21 cellular contexts compared by ENCODE assay signal in the genomic region with DNA sequence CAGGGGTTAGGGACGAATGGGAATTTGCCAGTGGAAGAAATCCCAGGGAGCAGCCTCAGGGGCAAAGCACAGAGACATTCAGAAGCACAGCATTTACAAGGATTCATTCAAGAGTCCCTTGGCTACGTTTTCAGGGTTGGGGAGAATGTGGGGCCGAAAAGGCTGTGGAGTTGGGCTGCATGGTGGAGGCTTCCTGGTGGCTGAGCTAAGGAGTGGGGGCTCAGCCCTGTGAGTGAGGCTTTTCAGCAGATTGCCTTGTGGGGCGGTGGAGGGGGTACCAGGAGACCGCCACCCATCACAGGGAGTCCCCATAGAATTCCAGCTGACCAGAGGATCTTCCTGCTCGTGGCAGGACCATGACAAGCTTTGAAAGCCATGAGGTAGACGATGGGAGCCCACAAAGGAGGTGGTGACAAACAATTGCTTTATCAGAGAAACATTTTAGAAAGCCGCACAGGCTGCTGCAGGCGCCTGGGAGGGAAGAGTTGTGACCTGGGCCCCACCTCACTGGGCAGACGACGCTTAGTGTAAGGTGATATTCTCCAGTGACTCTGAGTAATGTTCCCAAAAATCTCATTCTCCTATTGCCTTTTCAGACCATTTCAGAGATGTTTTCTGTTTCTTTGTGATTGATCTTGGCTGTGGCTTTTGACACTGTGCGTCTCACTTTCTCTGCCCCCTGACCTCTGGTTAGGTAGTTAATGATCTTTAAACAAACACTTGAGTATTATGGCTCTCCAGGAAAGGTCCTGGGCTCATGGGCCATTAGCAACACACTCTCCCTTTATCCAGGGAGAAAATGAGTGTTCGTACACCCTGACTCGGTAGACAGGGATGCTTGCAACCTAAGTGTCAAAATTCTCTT.
A peak's percentile ranks its signal among the peaks of the same experiment; 100 is the strongest.
DNase-seq lines count a peak whose midpoint lies in the region; ATAC-seq, FAIRE-seq and TF ChIP-seq lines count a peak whose summit lies in the region.
"Had no signal": no experiment of that assay in that cellular context is flagged by ENCODE, and none has a peak within 500 bp of the region (broad histone marks: within the 10 kb centered on the region; RNA-seq: fewer than 3 reads in every experiment).

No MANE protein-coding gene starts in this region.

- H4K91ac ChIP-seq in neuronal stem cell (ENCODE audit: low read depth, low read length, poor library complexity), result no peak overlapping the region

- POLR2A ChIA-PET in HepG2 (lab: Yijun Ruan, JAX), result no interaction called here
- POLR2A ChIA-PET in activated CD4-positive, alpha-beta memory T cell treated with anti-CD3 and anti-CD28 coated beads, Interleukin-2, amount 10 ng/mL, durations not matched to agents 7 days and 5 days (lab: Charles Lee), result no interaction called here
- POLR2A ChIA-PET in CD8-positive, alpha-beta memory T cell (lab: Charles Lee), result no interaction called here

- H3K27me3 ChIP-seq in HepG2 (ENCODE audit: control insufficient read depth in 1 of 2, insufficient read depth in 2 of 2, low read length in 2 of 2) (no peaks in the 10 kb centered on the region), right lobe of liver (no peaks in the 10 kb centered on the region), neuronal stem cell (ENCODE audit: control insufficient read depth in 3 of 3, insufficient read depth in 3 of 3, low read depth in 1 of 3, low read length in 3 of 3) (no peaks in the 10 kb centered on the region)
- no peaks in the 10 kb centered on the region for H3K27me3 ChIP-seq in CD8-positive, alpha-beta memory T cell (ENCODE audit: insufficient read depth, low read length, poor library complexity, severe bottlenecking)
- H3K27me3 ChIP-seq: neutrophil, Peyer's patch, suprapubic skin had no signal

- H3K4me1 ChIP-seq in HepG2 (ENCODE audit: insufficient read depth, low read length) (peaks cover 26% of the 10 kb centered on the region), right lobe of liver (no peaks in the 10 kb centered on the region), neuronal stem cell (ENCODE audit: control insufficient read depth in 2 of 2, insufficient read depth in 1 of 2, low read depth in 1 of 2, low read length in 2 of 2) (peaks cover 4 to 22% of the 10 kb centered on the region in 2 donors)
- no peaks in the 10 kb centered on the region for H3K4me1 ChIP-seq in CD8-positive, alpha-beta memory T cell (ENCODE audit: insufficient read depth, low read length)

- intact Hi-C loops in HepG2 (cut with micrococcal nuclease; ENCODE audit: unreplicated experiment), result no loop called here
- intact Hi-C loops in right lobe of liver (cut with DNase I), result no loop called here

- no peak overlapping the region for H2BK15ac ChIP-seq in neuronal stem cell (ENCODE audit: low read length)

- H3K23ac ChIP-seq in neuronal stem cell (ENCODE audit: low read depth, low read length, poor library complexity), result peak overlapping the region; percentile 26

- no peak overlapping the region for H3K4ac ChIP-seq in neuronal stem cell (ENCODE audit: low read length)

- TF ChIP-seq POLR2A in HepG2 (IDR thresholded peaks at IDR 0.05; ENCODE audit: insufficient read depth in 1 of 2, low read depth in 2 of 2, low read length in 2 of 2), result no peak
- no peak for TF ChIP-seq POLR2A in right lobe of liver (IDR thresholded peaks at IDR 0.05)

- no peak overlapping the region for H3K9ac ChIP-seq in HepG2 (ENCODE audit: insufficient read depth, low read depth, low read length)
- no peak overlapping the region for H3K9ac ChIP-seq in neuronal stem cell (ENCODE audit: low read depth, low read length, poor library complexity)
- H3K9ac ChIP-seq: KMS-11, SK-N-SH had no signal

- no peak for TF ChIP-seq RAD21 in HepG2 (CRISPR knock-in tag; IDR thresholded peaks at IDR 0.05)

- H2BK12ac ChIP-seq in neuronal stem cell (ENCODE audit: low read length), result no peak overlapping the region

- no peak overlapping the region for H3K14ac ChIP-seq in neuronal stem cell (ENCODE audit: low read length)

- H3K36me3 Mint-ChIP-seq in activated CD4-positive, alpha-beta memory T cell treated with anti-CD3 and anti-CD28 coated beads, Interleukin-2, amount 10 ng/mL, durations not matched to agents 7 days and 5 days (ENCODE audit: low read depth), result no peaks in the 10 kb centered on the region
- H3K36me3 Mint-ChIP-seq in effector memory CD8-positive, alpha-beta T cell (ENCODE audit: insufficient read depth), result peaks cover 2% of the 10 kb centered on the region
- H3K36me3 Mint-ChIP-seq in CD8-positive, alpha-beta memory T cell, result peaks cover 0 to 62% (median 9%) of the 10 kb centered on the region in 3 donors

- no peak overlapping the region for H2BK120ac ChIP-seq in neuronal stem cell (ENCODE audit: low read depth, low read length)

- H3K4me2 ChIP-seq in HepG2 (ENCODE audit: low read depth, low read length) (no peak overlapping the region), neuronal stem cell (ENCODE audit: insufficient read depth, low read length, poor library complexity, severe bottlenecking) (no peak overlapping the region)
- H3K4me2 ChIP-seq: KMS-11, SK-N-SH had no signal

- peaks cover 10 to 30% of the 10 kb centered on the region in 2 experiments; a peak in 4 of 5 replicates for H3K36me3 ChIP-seq in HepG2 (replicated peaks in 1 of 2; ENCODE audit: control insufficient read depth in 1 of 2, insufficient read depth in 2 of 2, low read length in 2 of 2)
- peaks cover 0 to 12% (median 3%) of the 10 kb centered on the region in 4 donors for H3K36me3 ChIP-seq in right lobe of liver
- H3K36me3 ChIP-seq in neuronal stem cell (replicated peaks in 1 of 2; ENCODE audit: control insufficient read depth in 2 of 2, insufficient read depth in 2 of 2, low read length in 2 of 2), result peaks cover 0 to 14% of the 10 kb centered on the region in 2 donors
- H3K36me3 ChIP-seq in CD8-positive, alpha-beta memory T cell (ENCODE audit: insufficient read depth, low read length), result peaks cover 12% of the 10 kb centered on the region

- in situ Hi-C loops in HepG2 (cut with HindIII; ENCODE audit: extremely low pct_ligation_motif_present, low pct_unique_long_range_greater_than_20kb), result no loop called here

- H2BK5ac ChIP-seq in neuronal stem cell (ENCODE audit: low read length), result no peak overlapping the region

- no peak overlapping the region for H3K4me3 Mint-ChIP-seq in activated CD4-positive, alpha-beta memory T cell treated with anti-CD3 and anti-CD28 coated beads, Interleukin-2, amount 10 ng/mL, durations not matched to agents 7 days and 5 days
- H3K4me3 Mint-ChIP-seq in effector memory CD8-positive, alpha-beta T cell, result no peak overlapping the region
- H3K4me3 Mint-ChIP-seq in CD8-positive, alpha-beta memory T cell, result no peak overlapping the region

- no peaks in the 10 kb centered on the region for H4K20me1 ChIP-seq in HepG2 (ENCODE audit: insufficient read depth, low read length)

- TF ChIP-seq EP300 in HepG2 (IDR thresholded peaks at IDR 0.05; ENCODE audit: low read depth in 2 of 2, low read length in 2 of 2) (no peak), HepG2 (CRISPR knock-in tag; IDR thresholded peaks at IDR 0.05; ENCODE audit: borderline replicate concordance) (no peak)

- H3K9me3 ChIP-seq in HepG2 (ENCODE audit: low read length), result no peaks in the 10 kb centered on the region
- no peaks in the 10 kb centered on the region for H3K9me3 ChIP-seq in right lobe of liver
- no peaks in the 10 kb centered on the region for H3K9me3 ChIP-seq in neuronal stem cell (replicated peaks in 1 of 2; ENCODE audit: control insufficient read depth in 2 of 2, insufficient read depth in 1 of 2, low read depth in 1 of 2, low read length in 2 of 2)
- H3K9me3 ChIP-seq in CD8-positive, alpha-beta memory T cell (ENCODE audit: low read length), result no peaks in the 10 kb centered on the region
- H3K9me3 ChIP-seq: neutrophil, Peyer's patch, SK-N-SH, suprapubic skin had no signal

- H3K4me1 Mint-ChIP-seq in activated CD4-positive, alpha-beta memory T cell treated with anti-CD3 and anti-CD28 coated beads, Interleukin-2, amount 10 ng/mL, durations not matched to agents 7 days and 5 days, result no peaks in the 10 kb centered on the region
- peaks cover 0 to 5% of the 10 kb centered on the region in 2 donors for H3K4me1 Mint-ChIP-seq in effector memory CD8-positive, alpha-beta T cell (ENCODE audit: low read depth in 2 of 2)
- H3K4me1 Mint-ChIP-seq in CD8-positive, alpha-beta memory T cell, result no peaks in the 10 kb centered on the region

- no peaks in the 10 kb centered on the region for H3K9me3 Mint-ChIP-seq in activated CD4-positive, alpha-beta memory T cell treated with anti-CD3 and anti-CD28 coated beads, Interleukin-2, amount 10 ng/mL, durations not matched to agents 7 days and 5 days
- H3K9me3 Mint-ChIP-seq in effector memory CD8-positive, alpha-beta T cell, result no peaks in the 10 kb centered on the region
- no peaks in the 10 kb centered on the region for H3K9me3 Mint-ChIP-seq in CD8-positive, alpha-beta memory T cell

- TF ChIP-seq CTCF in HepG2 (CRISPR knock-in tag; IDR thresholded peaks at IDR 0.05), result no peak
- no peak for TF ChIP-seq CTCF in right lobe of liver (IDR thresholded peaks at IDR 0.05)

- H3K27me3 Mint-ChIP-seq in activated CD4-positive, alpha-beta memory T cell treated with anti-CD3 and anti-CD28 coated beads, Interleukin-2, amount 10 ng/mL, durations not matched to agents 7 days and 5 days, result no peaks in the 10 kb centered on the region
- no peaks in the 10 kb centered on the region for H3K27me3 Mint-ChIP-seq in effector memory CD8-positive, alpha-beta T cell
- H3K27me3 Mint-ChIP-seq in CD8-positive, alpha-beta memory T cell, result no peaks in the 10 kb centered on the region

- H3K27ac ChIP-seq in HepG2 (ENCODE audit: extremely low read length, insufficient read depth, low read length), result no peak overlapping the region
- H3K27ac ChIP-seq in right lobe of liver, result no peak overlapping the region
- H3K27ac ChIP-seq in neuronal stem cell (replicated peaks; ENCODE audit: low read length), result no peak overlapping the region
- H3K27ac ChIP-seq in CD8-positive, alpha-beta memory T cell (ENCODE audit: low read depth, low read length), result no peak overlapping the region
- H3K27ac ChIP-seq: KMS-11, neutrophil, Peyer's patch, suprapubic skin had no signal

- ATAC-seq in HepG2 (no peak), right lobe of liver (no peak)
- ATAC-seq in effector memory CD8-positive, alpha-beta T cell (replicated peaks), result no peak

- no peak for FAIRE-seq in HepG2 (lab: Jason Lieb, UNC)

- WGBS in HepG2 (ENCODE audit: low lambda C conversion rate), result 83% methylated on average over 12 of the region's 14 CpGs
- WGBS in right lobe of liver (ENCODE audit: insufficient coverage, low coverage, low lambda C conversion rate, missing lambda C conversion rate), result 87% methylated on average over 11 of the region's 14 CpGs
- no CpG with 5 or more reads among the region's 14 CpGs for WGBS in neuronal stem cell (ENCODE audit: extremely low coverage in 2 of 2, insufficient read length in 2 of 2, insufficient replicate concordance in 1 of 2), 2 donors

- no peak overlapping the region for H2AFZ ChIP-seq in HepG2 (ENCODE audit: low read length)
- no peak overlapping the region for H2AFZ ChIP-seq in neuronal stem cell (ENCODE audit: low read length)

- CTCF ChIA-PET in HepG2 (lab: Yijun Ruan, JAX; ENCODE audit: low intra/inter-chr PET ratio, low total read pairs), result no interaction called here
- CTCF ChIA-PET in activated CD4-positive, alpha-beta memory T cell treated with anti-CD3 and anti-CD28 coated beads, Interleukin-2, amount 10 ng/mL, durations not matched to agents 7 days and 5 days (lab: Charles Lee), result no interaction called here
- CTCF ChIA-PET in CD8-positive, alpha-beta memory T cell (lab: Charles Lee), result no interaction called here

- H3K18ac ChIP-seq in neuronal stem cell (ENCODE audit: low read length), result peak overlapping the region; percentile 32

- BruUV-seq in HepG2 (replicated peaks; lab: Mats Ljungman, UMichigan), result no TSS peak

- no peak overlapping the region for H4K8ac ChIP-seq in neuronal stem cell (ENCODE audit: low read depth, low read length)

- no peak overlapping the region for H2AK5ac ChIP-seq in neuronal stem cell (ENCODE audit: low read depth, low read length)

- H3K27ac Mint-ChIP-seq in activated CD4-positive, alpha-beta memory T cell treated with anti-CD3 and anti-CD28 coated beads, Interleukin-2, amount 10 ng/mL, durations not matched to agents 7 days and 5 days, result no peak overlapping the region
- H3K27ac Mint-ChIP-seq in effector memory CD8-positive, alpha-beta T cell, result peak overlapping the region in 1 of 2 donors; percentile 41
- H3K27ac Mint-ChIP-seq in CD8-positive, alpha-beta memory T cell, result peak overlapping the region in 2 of 8 donors; percentile 76 to 83

- H3K79me1 ChIP-seq in neuronal stem cell (ENCODE audit: low read depth, low read length), result no peaks in the 10 kb centered on the region

- DNase-seq in HepG2 (ENCODE audit: low spot score), result no peak
- no peak for DNase-seq in right lobe of liver
- DNase-seq in NCI-H2196 treated with DMSO at 0.1 percent for 48 hours (lab: John Stamatoyannopoulos, UW; ENCODE audit: unreplicated experiment), result peak; percentile 52
- DNase-seq in neuronal stem cell (ENCODE audit: low spot score), result no peak
- DNase-seq in activated CD4-positive, alpha-beta memory T cell treated with anti-CD3 and anti-CD28 coated beads, Interleukin-2, amount 10 ng/mL, durations not matched to agents 7 days and 5 days, result no peak
- DNase-seq in activated T-cell treated with anti-CD3 and anti-CD28 coated beads, Interleukin-2, amount 50 U/mL, for 48 hours, result no peak
- DNase-seq in effector memory CD8-positive, alpha-beta T cell, result no peak
- no peak for DNase-seq in CD8-positive, alpha-beta memory T cell
- DNase-seq: activated CD4-positive, alpha-beta T cell treated with anti-CD3 and anti-CD28 coated beads for 4 hours; COR-L47; hypothalamus; midbrain; NCI-H1105 treated with DMSO at 0.1 percent for 48 hours; NCI-H524 treated with DMSO at 0.1 percent for 48 hours; SK-N-SH; stimulated activated CD4-positive, alpha-beta T cell treated with anti-CD3 and anti-CD28 coated beads, Interleukin-4, amount 100 ng/mL, for 4 hours; stimulated activated CD8-positive, alpha-beta memory T cell treated with anti-CD3 and anti-CD28 coated beads, Interleukin-4, amount 100 ng/mL, for 48 hours had no signal

- H3K79me2 ChIP-seq in HepG2 (ENCODE audit: insufficient read depth, low read length), result no peaks in the 10 kb centered on the region

- H3K4me3 ChIP-seq in HepG2 (replicated peaks in 1 of 3; ENCODE audit: insufficient read depth in 1 of 3, low read depth in 2 of 3, low read length in 3 of 3) (no peak overlapping the region), right lobe of liver (no peak overlapping the region), neuronal stem cell (ENCODE audit: low read length in 2 of 2) (no peak overlapping the region)
- no peak overlapping the region for H3K4me3 ChIP-seq in CD8-positive, alpha-beta memory T cell (ENCODE audit: low read length)
- H3K4me3 ChIP-seq: Peyer's patch, suprapubic skin had no signal
